18 cellular contexts compared by ENCODE assay signal in the genomic region with DNA sequence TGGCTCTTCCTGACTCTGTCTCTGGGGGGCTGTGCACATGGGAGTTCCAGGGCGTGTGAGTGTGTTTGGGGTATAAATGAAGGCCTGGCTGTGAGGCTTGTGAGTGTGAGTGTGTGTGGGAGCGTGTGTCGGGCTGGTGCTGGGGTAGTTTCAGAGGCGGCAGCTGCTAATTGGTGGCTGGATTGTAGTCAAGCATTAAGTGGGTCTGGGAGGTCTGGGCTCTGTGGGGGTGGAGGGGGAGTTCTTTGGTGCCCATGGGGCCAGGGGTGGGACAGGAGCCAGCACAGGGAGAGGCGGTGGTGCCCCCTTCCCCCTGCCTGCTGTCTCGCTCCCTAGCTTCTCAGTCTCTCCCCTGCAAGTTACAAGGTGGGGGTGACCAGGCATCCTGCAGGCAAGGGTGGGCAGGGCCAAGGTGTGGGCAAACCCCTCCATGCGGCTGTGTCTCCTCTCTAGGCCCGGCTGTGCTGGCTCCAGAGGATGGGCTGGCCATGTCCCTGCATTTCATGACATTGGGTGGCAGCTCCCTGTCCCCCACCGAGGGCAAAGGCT. TPM values are rescaled to one million over a fixed set of nuclear protein-coding genes. Genes with fewer than 3 reads are reported as not detected.
DNase-seq lines count a peak whose midpoint lies in the region; FAIRE-seq and TF ChIP-seq lines count a peak whose summit lies in the region.
"Had no signal": no experiment of that assay in that cellular context is flagged by ENCODE, and none has a peak within 500 bp of the region (broad histone marks: within the 10 kb centered on the region; RNA-seq: fewer than 3 reads in every experiment).

No MANE protein-coding gene starts in this region.

- H2BK12ac ChIP-seq in H1 (ENCODE audit: low read depth, low read length), result no peak overlapping the region

- no peak overlapping the region for H4K91ac ChIP-seq in H1 (replicated peaks; ENCODE audit: insufficient read length, low read length)

- H3K27ac Mint-ChIP-seq in activated naive CD4-positive, alpha-beta T cell treated with anti-CD3 and anti-CD28 coated beads, Interleukin-2, amount 50 U/mL, for 24 hours, result peak overlapping the region; percentile 56
- H3K27ac Mint-ChIP-seq in type B pancreatic cell, result peak overlapping the region; percentile 3
- no peak overlapping the region for H3K27ac Mint-ChIP-seq in activated T-cell treated with anti-CD3 and anti-CD28 coated beads, Interleukin-2, amount 50 U/mL, for 24 hours

- no peaks in the 10 kb centered on the region for H3K79me2 ChIP-seq in H1 (ENCODE audit: control insufficient read depth in 1 of 2, insufficient read depth in 2 of 2, low read length in 2 of 2)

- H3K27me3 Mint-ChIP-seq in activated naive CD4-positive, alpha-beta T cell treated with anti-CD3 and anti-CD28 coated beads, Interleukin-2, amount 50 U/mL, for 24 hours, result peaks cover 3% of the 10 kb centered on the region
- peaks cover 60% of the 10 kb centered on the region for H3K27me3 Mint-ChIP-seq in type B pancreatic cell
- peaks cover 7% of the 10 kb centered on the region for H3K27me3 Mint-ChIP-seq in activated T-cell treated with anti-CD3 and anti-CD28 coated beads, Interleukin-2, amount 50 U/mL, for 24 hours

- H2AFZ ChIP-seq in H1 (ENCODE audit: low read length), result no peak overlapping the region

- H3K4me1 Mint-ChIP-seq in activated naive CD4-positive, alpha-beta T cell treated with anti-CD3 and anti-CD28 coated beads, Interleukin-2, amount 50 U/mL, for 24 hours, result no peaks in the 10 kb centered on the region
- H3K4me1 Mint-ChIP-seq in type B pancreatic cell (ENCODE audit: unreplicated experiment), result peaks cover 24% of the 10 kb centered on the region
- H3K4me1 Mint-ChIP-seq in activated T-cell treated with anti-CD3 and anti-CD28 coated beads, Interleukin-2, amount 50 U/mL, for 24 hours (ENCODE audit: low read depth), result peaks cover 10% of the 10 kb centered on the region

- H3K36me3 ChIP-seq in H1 (ENCODE audit: control insufficient read depth in 2 of 4, insufficient read depth in 4 of 4, low read length in 3 of 4), result no peaks in the 10 kb centered on the region
- no peaks in the 10 kb centered on the region for H3K36me3 ChIP-seq in ovary

- H3K9me3 Mint-ChIP-seq in activated naive CD4-positive, alpha-beta T cell treated with anti-CD3 and anti-CD28 coated beads, Interleukin-2, amount 50 U/mL, for 24 hours, result no peaks in the 10 kb centered on the region
- no peaks in the 10 kb centered on the region for H3K9me3 Mint-ChIP-seq in type B pancreatic cell
- H3K9me3 Mint-ChIP-seq in activated T-cell treated with anti-CD3 and anti-CD28 coated beads, Interleukin-2, amount 50 U/mL, for 24 hours, result no peaks in the 10 kb centered on the region

- no peak overlapping the region for H3K14ac ChIP-seq in H1 (ENCODE audit: insufficient read length)

- 75% methylated on average over 7 of the region's 9 CpGs; no CpG with 5 or more reads in 1 of the 2 experiments for WGBS in H1 (ENCODE audit: extremely low coverage in 1 of 2, insufficient coverage in 1 of 2, insufficient read length in 1 of 2, insufficient replicate concordance in 2 of 2, low coverage in 1 of 2, low lambda C conversion rate in 2 of 2, missing lambda C conversion rate in 1 of 2), 2 experiments
- WGBS in ovary, 3 donors, result 66 to 87% (median 81%) methylated on average over 9 of the region's 9 CpGs

- TF ChIP-seq CTCF in H1 (IDR thresholded peaks at IDR 0.05; ENCODE audit: control extremely low read depth in 1 of 3, insufficient read depth in 1 of 3, low read depth in 1 of 3, low read length in 3 of 3) (no peak), type B pancreatic cell (conservative IDR thresholded peaks at IDR 0.05) (no peak), ovary (IDR thresholded peaks at IDR 0.05) (no peak)

- no peak for FAIRE-seq in H1 (lab: Jason Lieb, UNC)
- no peak for FAIRE-seq in H54 (lab: Jason Lieb, UNC)

- TF ChIP-seq EP300 in H1 (IDR thresholded peaks at IDR 0.05; ENCODE audit: borderline replicate concordance in 1 of 2, low read depth in 2 of 2, low read length in 2 of 2), result no peak
- TF ChIP-seq EP300 in ovary (IDR thresholded peaks at IDR 0.05), result no peak

- TF ChIP-seq POLR2A in H1 (IDR thresholded peaks at IDR 0.05; ENCODE audit: control extremely low read depth in 1 of 2, low read depth in 2 of 2, low read length in 2 of 2) (no peak), H54 (IDR thresholded peaks at IDR 0.05; ENCODE audit: low read depth, low read length) (no peak), ovary (IDR thresholded peaks at IDR 0.05) (no peak)

- no peak for TF ChIP-seq RAD21 in H1 (IDR thresholded peaks at IDR 0.05 in 1 of 2, conservative IDR thresholded peaks at IDR 0.05 in 1 of 2; ENCODE audit: low read depth in 2 of 2, low read length in 2 of 2)

- no peak overlapping the region for H2BK5ac ChIP-seq in H1 (ENCODE audit: low read depth, low read length)

- H3K56ac ChIP-seq in H1 (replicated peaks; ENCODE audit: insufficient read length, low read depth, low read length), result no peak overlapping the region

- no peaks in the 10 kb centered on the region; the same call in 1 of the 2 replicates for H3K23me2 ChIP-seq in H1 (ENCODE audit: low read depth, low read length)

- H3K18ac ChIP-seq in H1 (ENCODE audit: extremely low read depth, low read length), result no peak overlapping the region

- H3K36me3 Mint-ChIP-seq in activated naive CD4-positive, alpha-beta T cell treated with anti-CD3 and anti-CD28 coated beads, Interleukin-2, amount 50 U/mL, for 24 hours, result no peaks in the 10 kb centered on the region
- no peaks in the 10 kb centered on the region for H3K36me3 Mint-ChIP-seq in type B pancreatic cell
- no peaks in the 10 kb centered on the region for H3K36me3 Mint-ChIP-seq in activated T-cell treated with anti-CD3 and anti-CD28 coated beads, Interleukin-2, amount 50 U/mL, for 24 hours (ENCODE audit: low read depth)

- no peak overlapping the region for H3K4me2 ChIP-seq in H1 (ENCODE audit: insufficient read depth in 1 of 2, low read depth in 2 of 2, low read length in 2 of 2)

- H4K5ac ChIP-seq in H1 (ENCODE audit: insufficient read length, low read depth, low read length), result no peak overlapping the region

- no peak overlapping the region for H3K4me3 Mint-ChIP-seq in activated naive CD4-positive, alpha-beta T cell treated with anti-CD3 and anti-CD28 coated beads, Interleukin-2, amount 50 U/mL, for 24 hours
- H3K4me3 Mint-ChIP-seq in type B pancreatic cell, result peak overlapping the region; percentile 12
- H3K4me3 Mint-ChIP-seq in activated T-cell treated with anti-CD3 and anti-CD28 coated beads, Interleukin-2, amount 50 U/mL, for 24 hours, result no peak overlapping the region

- no peak overlapping the region for H3K4me3 ChIP-seq in H1 (ENCODE audit: extremely low read depth in 1 of 4, insufficient read depth in 2 of 4, low read depth in 3 of 4, low read length in 4 of 4)
- no peak overlapping the region for H3K4me3 ChIP-seq in ovary

- no peaks in the 10 kb centered on the region for H3K79me1 ChIP-seq in H1 (ENCODE audit: low read depth, low read length)

- no peak overlapping the region for H3K23ac ChIP-seq in H1 (ENCODE audit: insufficient read length)

- H2BK20ac ChIP-seq in H1 (ENCODE audit: low read length), result 0 out of 2 replicates have a peak overlapping the region, but pooled peaks have one; percentile 48

- no peak overlapping the region for H2AK5ac ChIP-seq in H1 (ENCODE audit: low read depth, low read length)

- H2BK120ac ChIP-seq in H1 (replicated peaks; ENCODE audit: low read depth, low read length), result no peak overlapping the region

- H3K4ac ChIP-seq in H1 (replicated peaks; ENCODE audit: insufficient read length, low read depth, low read length), result no peak overlapping the region

- no peak overlapping the region for H3K27ac ChIP-seq in H1 (ENCODE audit: low read depth, low read length)
- no peak overlapping the region for H3K27ac ChIP-seq in ovary

- H3K27me3 ChIP-seq in H1 (replicated peaks in 1 of 4; ENCODE audit: control insufficient read depth in 3 of 4, extremely low read depth in 1 of 4, insufficient read depth in 3 of 4, low read length in 3 of 4), result peaks cover 0 to 40% (median 17%) of the 10 kb centered on the region in 4 experiments; a peak in 6 of 7 replicates
- H3K27me3 ChIP-seq in ovary, result no peaks in the 10 kb centered on the region

- H3K9me3 ChIP-seq in H1 (ENCODE audit: insufficient read depth in 2 of 2, low read depth in 1 of 2, low read length in 1 of 2) (no peaks in the 10 kb centered on the region), ovary (no peaks in the 10 kb centered on the region)

- H3K9ac ChIP-seq in H1 (replicated peaks in 1 of 4; ENCODE audit: extremely low read depth in 1 of 4, low read depth in 3 of 4, low read length in 3 of 4), result no peak overlapping the region

- no peak for DNase-seq in activated naive CD4-positive, alpha-beta T cell treated with Interleukin-2 at 50 U/mL for 16 hours
- peak; percentile 18 for DNase-seq in NCI-H2227 treated with DMSO at 0.1 percent for 48 hours (lab: John Stamatoyannopoulos, UW)
- no peak for DNase-seq in H1 (ENCODE audit: low read depth in 1 of 2, low spot score in 2 of 2)
- no peak for DNase-seq in type B pancreatic cell (ENCODE audit: extremely low spot score, unreplicated experiment)
- no peak for DNase-seq in H54 (ENCODE audit: insufficient read length, low spot score)
- DNase-seq in ovary, result no peak
- no peak for DNase-seq in activated T-cell treated with anti-CD3 and anti-CD28 coated beads, Interleukin-2, amount 50 U/mL, for 24 hours
- DNase-seq: 8988T, AML-193, DMS79 treated with DMSO at 0.1 percent for 48 hours, HCEC 1CT, Kasumi-1, NCI-H1694 treated with DMSO at 0.1 percent for 48 hours, NCI-H2081 treated with DMSO at 0.1 percent for 48 hours, NCI-H748 treated with DMSO at 0.1 percent for 48 hours had no signal

- peaks cover 0 to 2% (median 1%) of the 10 kb centered on the region in 4 experiments; a peak in 4 of 7 replicates for H3K4me1 ChIP-seq in H1 (replicated peaks in 1 of 4; ENCODE audit: control insufficient read depth in 3 of 4, insufficient read depth in 4 of 4, low read length in 3 of 4)
- H3K4me1 ChIP-seq in ovary (ENCODE audit: insufficient read depth), result peaks cover 4% of the 10 kb centered on the region

- intact Hi-C loops in ovary (cut with DNase I), result no loop called here

- POLR2A ChIA-PET in H1 (lab: Charles Lee; ENCODE audit: partially characterized antibody), result interaction anchor here (1.2 to 2.1 kb wide), 4 partner anchors 9 to 109 kb away, joined by 3 to 7 read pairs (median 4); a partner anchor contains a TSS

- H4K8ac ChIP-seq in H1 (ENCODE audit: extremely low read depth, insufficient read depth, low read length), result 0 out of 2 replicates have a peak overlapping the region, but pooled peaks have one; percentile 5

- no peak overlapping the region for H2BK15ac ChIP-seq in H1 (ENCODE audit: low read length)

- CTCF ChIA-PET in H1 (lab: Charles Lee; ENCODE audit: partially characterized antibody), result interaction anchor here (0.7 to 31.4 kb wide), 11 partner anchors 15 to 185 kb away, joined by 3 to 719 read pairs (median 11); a partner anchor contains a TSS

- H4K20me1 ChIP-seq in H1 (replicated peaks in 1 of 2; ENCODE audit: control insufficient read depth in 1 of 2, insufficient read depth in 2 of 2, low read length in 2 of 2), result peaks cover 0 to 3% of the 10 kb centered on the region in 2 experiments

RNA-seq across cellular contexts. Expression of a gene that starts 14.5 kb away (rescaled TPM):
- total RNA-seq in H1 (2021; fragmentation: NEBNext Ultra II Directional; extraction: Animal tissue kit (Norgen Biotek cat#: 25700)), result 0.24 and 0.27 TPM in 2 replicates
- polyA plus RNA-seq in H1 (2011; rRNA removed), result 0.12 and 0.13 TPM in 2 replicates
- polyA plus RNA-seq in H1 (2011; cell fraction: cytosol; rRNA removed), result 0.06 TPM
- 0.74 TPM for polyA plus RNA-seq in H1 (2011; cell fraction: nucleus; rRNA removed)
- 0.05 to 0.15 TPM (median 0.13 TPM) in 3 of 4 replicates, not detected in the other for polyA plus RNA-seq in H1 (2012, experiment 1 of 2)
- 0.05 TPM for polyA plus RNA-seq in H1 (2012, experiment 2 of 2)
- 0.18 TPM for polyA plus RNA-seq in H1 (2013, experiment 1 of 2)
- polyA plus RNA-seq in H1 (2013, experiment 2 of 2), result 0.06 TPM
- 0.12 and 0.13 TPM in 2 replicates for polyA minus RNA-seq in H1 (2011; rRNA and poly(A)+ RNA removed)
- polyA minus RNA-seq in H1 (2011; cell fraction: cytosol; rRNA and poly(A)+ RNA removed), result not detected
- polyA minus RNA-seq in H1 (2011; cell fraction: nucleus; rRNA and poly(A)+ RNA removed), result not detected
- total RNA-seq in type B pancreatic cell (ENCODE audit: low replicate concordance), result 0.12 and 6.6 TPM in 2 replicates
- under 1 TPM in 4 of 7 donors, not detected in 3; 0.34 to 0.92 (median 0.41) TPM for total RNA-seq in ovary
- polyA plus RNA-seq in ovary, result under 1 TPM in 1 of 2 donors, not detected in 1; 0.11 TPM

RNA-seq across cellular contexts. Expression of a gene that starts 16.2 kb away (rescaled TPM):
- total RNA-seq in H1 (2021; fragmentation: NEBNext Ultra II Directional; extraction: Animal tissue kit (Norgen Biotek cat#: 25700)), result not detected in 2 replicates
- 0.02 TPM in 2 replicates for polyA plus RNA-seq in H1 (2011; rRNA removed)
- polyA plus RNA-seq in H1 (2011; cell fraction: cytosol; rRNA removed), result not detected
- polyA plus RNA-seq in H1 (2011; cell fraction: nucleus; rRNA removed), result 0.17 TPM
- 0.03 to 0.04 TPM in 2 of 4 replicates, not detected in the others for polyA plus RNA-seq in H1 (2012, experiment 1 of 2)
- 0.03 TPM for polyA plus RNA-seq in H1 (2012, experiment 2 of 2)
- polyA plus RNA-seq in H1 (2013, experiment 1 of 2), result not detected
- polyA plus RNA-seq in H1 (2013, experiment 2 of 2), result under 0.01 TPM
- polyA minus RNA-seq in H1 (2011; rRNA and poly(A)+ RNA removed), result 0.07 TPM in 1 of 2 replicates, not detected in the other
- polyA minus RNA-seq in H1 (2011; cell fraction: cytosol; rRNA and poly(A)+ RNA removed), result not detected
- polyA minus RNA-seq in H1 (2011; cell fraction: nucleus; rRNA and poly(A)+ RNA removed), result 0.10 TPM
- 1.7 TPM in 1 of 2 replicates, not detected in the other for total RNA-seq in type B pancreatic cell (ENCODE audit: low replicate concordance)
- under 1 TPM in 1 of 7 donors, not detected in 6; 0.15 TPM for total RNA-seq in ovary
- polyA plus RNA-seq in ovary, result under 1 TPM in 1 of 2 donors, not detected in 1; 0.02 TPM
- total RNA-seq: MCF 10A had no signal

RNA-seq across cellular contexts. Expression of a gene that starts 18.4 kb away (rescaled TPM):
- total RNA-seq in H1 (2021; fragmentation: NEBNext Ultra II Directional; extraction: Animal tissue kit (Norgen Biotek cat#: 25700)), result 0.71 and 0.82 TPM in 2 replicates
- 0.63 and 0.77 TPM in 2 replicates for polyA plus RNA-seq in H1 (2011; rRNA removed)
- polyA plus RNA-seq in H1 (2011; cell fraction: cytosol; rRNA removed), result 0.44 TPM
- 3.3 TPM for polyA plus RNA-seq in H1 (2011; cell fraction: nucleus; rRNA removed)
- 0.26 to 0.88 TPM (median 0.65 TPM) in 4 replicates for polyA plus RNA-seq in H1 (2012, experiment 1 of 2)
- polyA plus RNA-seq in H1 (2012, experiment 2 of 2), result 0.39 TPM
- 0.53 TPM for polyA plus RNA-seq in H1 (2013, experiment 1 of 2)
- 0.42 TPM for polyA plus RNA-seq in H1 (2013, experiment 2 of 2)
- polyA minus RNA-seq in H1 (2011; rRNA and poly(A)+ RNA removed), result 0.13 and 0.22 TPM in 2 replicates
- 0.37 TPM for polyA minus RNA-seq in H1 (2011; cell fraction: cytosol; rRNA and poly(A)+ RNA removed)
- polyA minus RNA-seq in H1 (2011; cell fraction: nucleus; rRNA and poly(A)+ RNA removed), result 1.5 TPM
- total RNA-seq in type B pancreatic cell (ENCODE audit: low replicate concordance), result 0.14 and 11.7 TPM in 2 replicates
- total RNA-seq in ovary, result 10 to 100 TPM in 5 of 7 donors, 1 to 10 TPM in 2; 4.3 to 20.2 (median 12.3) TPM
- polyA plus RNA-seq in ovary, result 10 to 100 TPM; 13.7 to 21.2 TPM

RNA-seq across cellular contexts. Expression of a gene that starts 45.3 kb away (rescaled TPM):
- total RNA-seq in H1 (2021; fragmentation: NEBNext Ultra II Directional; extraction: Animal tissue kit (Norgen Biotek cat#: 25700)), result not detected in 2 replicates
- polyA plus RNA-seq in H1 (2011; rRNA removed) (0.05 and 0.16 TPM in 2 replicates), ovary (under 1 TPM in 1 of 2 donors, not detected in 1; 0.07 TPM)
- 0.27 TPM for polyA plus RNA-seq in H1 (2011; cell fraction: cytosol; rRNA removed)
- 0.46 TPM for polyA plus RNA-seq in H1 (2011; cell fraction: nucleus; rRNA removed)
- polyA plus RNA-seq in H1 (2012, experiment 1 of 2), result 0.12 to 0.59 TPM (median 0.31 TPM) in 4 replicates
- polyA plus RNA-seq in H1 (2012, experiment 2 of 2), result not detected
- polyA plus RNA-seq in H1 (2013, experiment 1 of 2), result 0.12 TPM
- polyA plus RNA-seq in H1 (2013, experiment 2 of 2), result 0.11 TPM
- 0.24 TPM in 1 of 2 replicates, not detected in the other for polyA minus RNA-seq in H1 (2011; rRNA and poly(A)+ RNA removed)
- polyA minus RNA-seq in H1 (2011; cell fraction: cytosol; rRNA and poly(A)+ RNA removed), result not detected
- polyA minus RNA-seq in H1 (2011; cell fraction: nucleus; rRNA and poly(A)+ RNA removed), result not detected
- total RNA-seq in type B pancreatic cell (ENCODE audit: low replicate concordance) (0.58 TPM in 1 of 2 replicates, not detected in the other), ovary (10 to 100 TPM in 1 of 7 donors, 1 to 10 TPM in 2, under 1 TPM in 2, not detected in 2; 0.36 to 11.1 (median 1.1) TPM)
- total RNA-seq: MCF 10A, NCI-H460 had no signal

RNA-seq across cellular contexts. Expression of a gene that starts 58.5 kb away (rescaled TPM):
- total RNA-seq in H1 (2021; fragmentation: NEBNext Ultra II Directional; extraction: Animal tissue kit (Norgen Biotek cat#: 25700)), result 3.3 and 4.5 TPM in 2 replicates
- polyA plus RNA-seq in H1 (2011; rRNA removed) (7.9 and 13.7 TPM in 2 replicates), ovary (under 1 TPM; 0.19 to 0.65 TPM)
- 10.1 TPM for polyA plus RNA-seq in H1 (2011; cell fraction: cytosol; rRNA removed)
- 8.8 TPM for polyA plus RNA-seq in H1 (2011; cell fraction: nucleus; rRNA removed)
- polyA plus RNA-seq in H1 (2012, experiment 1 of 2), result 3.1 to 8.0 TPM (median 5.5 TPM) in 4 replicates
- 4.7 TPM for polyA plus RNA-seq in H1 (2012, experiment 2 of 2)
- 5.7 TPM for polyA plus RNA-seq in H1 (2013, experiment 1 of 2)
- polyA plus RNA-seq in H1 (2013, experiment 2 of 2), result 5.3 TPM
- polyA minus RNA-seq in H1 (2011; rRNA and poly(A)+ RNA removed), result 0.57 and 0.78 TPM in 2 replicates
- 5.1 TPM for polyA minus RNA-seq in H1 (2011; cell fraction: cytosol; rRNA and poly(A)+ RNA removed)
- polyA minus RNA-seq in H1 (2011; cell fraction: nucleus; rRNA and poly(A)+ RNA removed), result 4.6 TPM
- total RNA-seq in type B pancreatic cell (ENCODE audit: low replicate concordance) (0.48 and 2.2 TPM in 2 replicates), ovary (1 to 10 TPM in 4 of 7 donors, under 1 TPM in 3; 0.40 to 2.8 (median 1.4) TPM)
